Comparison of ENCODE assay signal across 14 cellular contexts in genomic region chr5:459562-460412, GRCh38. TPM values are rescaled to one million over a fixed set of nuclear protein-coding genes. Genes with fewer than 3 reads are reported as not detected.
DNase-seq lines count a peak whose midpoint lies in the region; ATAC-seq and TF ChIP-seq lines count a peak whose summit lies in the region.
"Had no signal": no experiment of that assay in that cellular context is flagged by ENCODE, and none has a peak within 500 bp of the region (broad histone marks: within the 10 kb centered on the region; RNA-seq: fewer than 3 reads in every experiment).

No MANE protein-coding gene starts in this region.

- no peak overlapping the region for H2BK120ac ChIP-seq in mesendoderm (ENCODE audit: low read depth, low read length)

- H3K23ac ChIP-seq in mesendoderm (ENCODE audit: low read length): no peak overlapping the region

- peaks cover 40% of the 10 kb centered on the region for H4K20me1 ChIP-seq in smooth muscle cell (ENCODE audit: low read depth)

- H3K9me3 ChIP-seq in RWPE2 (ENCODE audit: severe bottlenecking) (no peaks in the 10 kb centered on the region), smooth muscle cell (replicated peaks; ENCODE audit: low read depth) (no peaks in the 10 kb centered on the region)
- H3K9me3 ChIP-seq: heart left ventricle, left lung, tibial nerve had no signal

- H3K4me1 ChIP-seq in RWPE2 (ENCODE audit: insufficient read depth, poor library complexity, severe bottlenecking) (peaks cover 12% of the 10 kb centered on the region), smooth muscle cell (ENCODE audit: low read depth) (no peaks in the 10 kb centered on the region), mesendoderm (ENCODE audit: control insufficient read depth, low read depth, low read length) (no peaks in the 10 kb centered on the region)
- H3K4me1 ChIP-seq: heart left ventricle, left lung, tibial nerve had no signal

- peak overlapping the region; percentile 96 for H3K27ac Mint-ChIP-seq in activated CD4-positive, alpha-beta T cell treated with anti-CD3 and anti-CD28 coated beads, Interleukin-2, amount 10 ng/mL, durations not matched to agents 24 days and 14 days

- H3K79me1 ChIP-seq in mesendoderm (ENCODE audit: low read length): peaks cover 3% of the 10 kb centered on the region

- H3K4me3 ChIP-seq in RWPE2 (ENCODE audit: severe bottlenecking) (no peak overlapping the region), coronary artery (no peak overlapping the region), smooth muscle cell (no peak overlapping the region), mesendoderm (ENCODE audit: low read length) (no peak overlapping the region)
- H3K4me3 ChIP-seq: heart left ventricle, left lung, skin epidermis, tibial nerve had no signal

- intact Hi-C loops in activated CD4-positive, alpha-beta T cell treated with anti-CD3 and anti-CD28 coated beads, Interleukin-2, amount 10 ng/mL, durations not matched to agents 24 days and 14 days (cut with micrococcal nuclease): loop anchor here (2.0 to 5.0 kb wide), 3 partner anchors 13 to 242 kb away; partner anchors contain the start of genes CCDC127 and SDHA

- H3K79me2 ChIP-seq in smooth muscle cell (ENCODE audit: low read depth): peaks cover 18% of the 10 kb centered on the region
- H3K79me2 ChIP-seq in mesendoderm (ENCODE audit: control insufficient read depth, insufficient read depth, low read length): no peaks in the 10 kb centered on the region

- H2AK5ac ChIP-seq in mesendoderm (ENCODE audit: low read length): no peak overlapping the region

- no peak for TF ChIP-seq CTCF in RWPE2 (IDR thresholded peaks at IDR 0.05; ENCODE audit: poor library complexity, severe bottlenecking)
- TF ChIP-seq CTCF in coronary artery (IDR thresholded peaks at IDR 0.05): no peak
- no peak for TF ChIP-seq CTCF in smooth muscle cell (IDR thresholded peaks at IDR 0.05; ENCODE audit: borderline replicate concordance, insufficient read depth, poor library complexity, severe bottlenecking)

- no peak overlapping the region for H2AFZ ChIP-seq in smooth muscle cell (ENCODE audit: low read depth)

- ATAC-seq in RWPE2 (ENCODE audit: low read depth) (no peak), GM21360 (IDR thresholded peaks at IDR 0.05; ENCODE audit: unreplicated experiment) (no peak)
- ATAC-seq: heart left ventricle had no signal

- no peak overlapping the region for H3K18ac ChIP-seq in mesendoderm (ENCODE audit: low read length)

- no peaks in the 10 kb centered on the region for H3K27me3 Mint-ChIP-seq in activated CD4-positive, alpha-beta T cell treated with anti-CD3 and anti-CD28 coated beads, Interleukin-2, amount 10 ng/mL, durations not matched to agents 24 days and 14 days

- H2BK15ac ChIP-seq in mesendoderm (replicated peaks; ENCODE audit: low read depth): no peak overlapping the region

- no peak overlapping the region for H2BK5ac ChIP-seq in mesendoderm (ENCODE audit: low read length)

- peaks cover 78% of the 10 kb centered on the region for H3K36me3 Mint-ChIP-seq in activated CD4-positive, alpha-beta T cell treated with anti-CD3 and anti-CD28 coated beads, Interleukin-2, amount 10 ng/mL, durations not matched to agents 24 days and 14 days (ENCODE audit: low read depth)

- no peak overlapping the region for H4K8ac ChIP-seq in mesendoderm (ENCODE audit: low read depth, low read length)

- no peaks in the 10 kb centered on the region for H3F3A ChIP-seq in smooth muscle cell (ENCODE audit: low read depth)

- H3K4ac ChIP-seq in mesendoderm (ENCODE audit: low read depth, low read length): no peak overlapping the region

- WGBS in smooth muscle cell (ENCODE audit: low lambda C conversion rate): 98% methylated on average over 26 of the region's 26 CpGs
- no CpG with 5 or more reads among the region's 26 CpGs for WGBS in mesendoderm (ENCODE audit: extremely low coverage, insufficient coverage, low lambda C conversion rate)

- no peak for DNase-seq in activated CD4-positive, alpha-beta T cell treated with anti-CD3 and anti-CD28 coated beads, Interleukin-2, amount 10 ng/mL, durations not matched to agents 24 days and 14 days
- no peak for DNase-seq in activated CD4-positive, alpha-beta T cell treated with anti-CD3 and anti-CD28 coated beads for 48 hours
- DNase-seq in RWPE2 (ENCODE audit: low spot score) (peak; percentile 47), coronary artery (ENCODE audit: low spot score) (peak; percentile 43), smooth muscle cell (lab: John Stamatoyannopoulos, UW; ENCODE audit: unreplicated experiment) (no peak), AG20443 (ENCODE audit: low spot score) (no peak), mesendoderm (no peak)
- DNase-seq: NCI-H1092 treated with DMSO at 0.1 percent for 48 hours, NCI-H446 had no signal

- no peaks in the 10 kb centered on the region for H3K27me3 ChIP-seq in RWPE2 (ENCODE audit: insufficient read depth, poor library complexity, severe bottlenecking)
- H3K27me3 ChIP-seq in smooth muscle cell (ENCODE audit: low read depth): no peaks in the 10 kb centered on the region
- H3K27me3 ChIP-seq in mesendoderm (ENCODE audit: insufficient read depth, low read length, poor library complexity): no peaks in the 10 kb centered on the region
- H3K27me3 ChIP-seq: heart left ventricle, left lung, tibial nerve had no signal

- peak overlapping the region; percentile 71 for H3K4me3 Mint-ChIP-seq in activated CD4-positive, alpha-beta T cell treated with anti-CD3 and anti-CD28 coated beads, Interleukin-2, amount 10 ng/mL, durations not matched to agents 24 days and 14 days

- H3K9ac ChIP-seq in smooth muscle cell (ENCODE audit: low read depth) (peak overlapping the region; percentile 4), mesendoderm (ENCODE audit: low read length) (no peak overlapping the region)

- peak overlapping the region; percentile 43 for H3K27ac ChIP-seq in RWPE2 (ENCODE audit: poor library complexity, severe bottlenecking)
- no peak overlapping the region for H3K27ac ChIP-seq in coronary artery
- peak overlapping the region; percentile 93 for H3K27ac ChIP-seq in smooth muscle cell (ENCODE audit: low read depth)
- H3K27ac ChIP-seq in mesendoderm (ENCODE audit: low read depth, low read length): no peak overlapping the region
- H3K27ac ChIP-seq: heart left ventricle, left lung, tibial nerve had no signal

- no peak overlapping the region for H3K4me2 ChIP-seq in smooth muscle cell
- no peak overlapping the region for H3K4me2 ChIP-seq in mesendoderm (ENCODE audit: low read length)

- H3K56ac ChIP-seq in mesendoderm (ENCODE audit: low read length): no peak overlapping the region

- no peak overlapping the region for H4K5ac ChIP-seq in mesendoderm (ENCODE audit: low read length)

- H3K36me3 ChIP-seq in RWPE2 (ENCODE audit: low read depth): peaks cover 64% of the 10 kb centered on the region
- peaks cover 8% of the 10 kb centered on the region for H3K36me3 ChIP-seq in smooth muscle cell (ENCODE audit: low read depth)
- no peaks in the 10 kb centered on the region for H3K36me3 ChIP-seq in mesendoderm (ENCODE audit: control insufficient read depth, insufficient read depth, low read length)

- H3K9me3 Mint-ChIP-seq in activated CD4-positive, alpha-beta T cell treated with anti-CD3 and anti-CD28 coated beads, Interleukin-2, amount 10 ng/mL, durations not matched to agents 24 days and 14 days: peaks cover 6% of the 10 kb centered on the region

- peaks cover 49% of the 10 kb centered on the region for H3K4me1 Mint-ChIP-seq in activated CD4-positive, alpha-beta T cell treated with anti-CD3 and anti-CD28 coated beads, Interleukin-2, amount 10 ng/mL, durations not matched to agents 24 days and 14 days

RNA-seq across cellular contexts. Expression of gene EXOC3, which starts 16.8 kb away (rescaled TPM):
- 64.5 and 67.2 TPM in 2 replicates for total RNA-seq in activated CD4-positive, alpha-beta T cell treated with anti-CD3 and anti-CD28 coated beads, Interleukin-2, amount 10 ng/mL, durations not matched to agents 24 days and 14 days
- 22.6 and 30.5 TPM in 2 replicates for total RNA-seq in smooth muscle cell
- polyA plus RNA-seq in smooth muscle cell: 22.9 and 23.6 TPM in 2 replicates
- 16.9 TPM for polyA plus RNA-seq in mesendoderm (2013, experiment 1 of 2)
- 16.9 TPM for polyA plus RNA-seq in mesendoderm (2013, experiment 2 of 2)

Comparison
In these comparisons a context has a peak if more than half of its experiments do, and no peak if none do; other contexts are left out.
1. DNase-seq: peak in RWPE2 (single experiment) and coronary artery (single experiment); none in activated CD4-positive, alpha-beta T cell treated with anti-CD3 and anti-CD28 coated beads, Interleukin-2, amount 10 ng/mL, durations not matched to agents 24 days and 14 days (single experiment), activated CD4-positive, alpha-beta T cell treated with anti-CD3 and anti-CD28 coated beads for 48 hours (single experiment), smooth muscle cell (single experiment), AG20443 (single experiment) and mesendoderm (single experiment).
2. H3K27ac ChIP-seq: peak in RWPE2 (single experiment) and smooth muscle cell (single experiment); none in coronary artery (0 of 2) and mesendoderm (single experiment).